Comparison of ENCODE assay signal across 18 cellular contexts in the genomic region with DNA sequence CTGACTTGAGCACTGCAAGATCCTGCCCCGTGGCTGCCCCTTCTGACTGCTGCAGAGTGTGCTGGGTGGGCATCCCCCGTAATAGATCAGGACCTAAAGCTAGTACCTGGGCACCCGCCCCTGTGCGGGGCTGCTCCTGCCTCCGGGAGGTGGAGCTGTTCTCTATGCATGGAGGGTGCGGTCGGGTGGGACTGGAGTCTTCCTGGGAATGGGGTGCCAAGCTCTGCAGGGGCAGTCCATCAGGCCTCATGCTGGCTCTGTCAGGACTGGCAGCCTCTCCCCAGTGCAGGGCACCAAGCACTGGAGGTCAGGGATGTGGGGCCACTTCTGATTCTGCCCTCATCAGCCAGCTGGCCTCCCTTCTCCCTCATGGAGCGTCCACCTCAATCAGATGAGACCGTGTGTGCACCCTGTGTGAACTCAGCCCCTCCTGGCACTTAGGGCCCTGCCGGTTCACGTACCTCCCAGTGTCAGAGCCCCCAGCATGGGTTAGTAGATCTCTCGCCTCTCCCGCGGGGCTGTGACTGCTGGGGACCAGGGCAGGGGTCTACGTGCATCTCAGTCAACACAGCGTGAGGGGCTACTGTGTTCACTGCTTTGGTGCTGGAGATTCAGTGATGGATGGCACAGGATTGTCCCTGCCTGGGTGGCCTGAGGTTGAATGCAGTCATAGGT. TPM values are rescaled to one million over a fixed set of nuclear protein-coding genes. Genes with fewer than 3 reads are reported as not detected.
DNase-seq lines count a peak whose midpoint lies in the region; ATAC-seq, FAIRE-seq and TF ChIP-seq lines count a peak whose summit lies in the region.
"Had no signal": no experiment of that assay in that cellular context is flagged by ENCODE, and none has a peak within 500 bp of the region (broad histone marks: within the 10 kb centered on the region; RNA-seq: fewer than 3 reads in every experiment).

No MANE protein-coding gene starts in this region.

- H3K9me3 Mint-ChIP-seq in neural progenitor cell: no peaks in the 10 kb centered on the region

- H3K4me1 Mint-ChIP-seq in neural progenitor cell: peaks cover 38% of the 10 kb centered on the region

- peak overlapping the region; percentile 39 for H3K4me3 Mint-ChIP-seq in neural progenitor cell

- H3K9ac ChIP-seq in neural progenitor cell: no peak overlapping the region

- no peak overlapping the region for H3K4me3 ChIP-seq in bronchial epithelial cell (ENCODE audit: low read depth, low read length)
- no peak overlapping the region for H3K4me3 ChIP-seq in neural progenitor cell
- no peak overlapping the region for H3K4me3 ChIP-seq in upper lobe of left lung
- no peak overlapping the region for H3K4me3 ChIP-seq in mucosa of descending colon

- peak; percentile 11 to 42 for ATAC-seq in upper lobe of left lung (ENCODE audit: low FRiP score in 2 of 2)
- no peak for ATAC-seq in HG03354 (IDR thresholded peaks at IDR 0.05; ENCODE audit: poor library complexity, severe bottlenecking, unreplicated experiment)
- ATAC-seq in HG03565 (IDR thresholded peaks at IDR 0.05; ENCODE audit: unreplicated experiment): no peak
- no peak for ATAC-seq in mucosa of descending colon
- ATAC-seq: HCT116 had no signal

- no peak for TF ChIP-seq POLR2A in upper lobe of left lung (IDR thresholded peaks at IDR 0.05)

- DNase-seq in activated effector memory CD4-positive, alpha-beta T cell treated with anti-CD3 and anti-CD28 coated beads, Interleukin-2, amount 50 U/mL, for 16 hours: peak; percentile 56
- DNase-seq in activated effector memory CD4-positive, alpha-beta T cell treated with Interleukin-2 at 50 U/mL for 16 hours: no peak
- DNase-seq in bronchial epithelial cell (ENCODE audit: low read depth) (no peak), neural progenitor cell (ENCODE audit: low spot score) (no peak), upper lobe of left lung (peak in 1 of 2 donors; percentile 33), mucosa of descending colon (no peak)
- DNase-seq: 8988T, C1 segment of cervical spinal cord, DMS79 treated with DMSO at 0.1 percent for 48 hours, NCI-H1092, NCI-H1694 treated with DMSO at 0.1 percent for 48 hours, NCI-H2107, NCI-H2227 treated with DMSO at 0.1 percent for 48 hours had no signal

- 80 to 87% methylated on average over 10 to 16 of the region's 16 CpGs for WGBS in upper lobe of left lung, 2 donors

- no peaks in the 10 kb centered on the region for H3K79me2 ChIP-seq in neural progenitor cell (ENCODE audit: low read depth)

- no peak overlapping the region for H3K4me2 ChIP-seq in neural progenitor cell

- no peaks in the 10 kb centered on the region for H3K36me3 Mint-ChIP-seq in neural progenitor cell

- H3K27ac ChIP-seq in neural progenitor cell: no peak overlapping the region
- H3K27ac ChIP-seq in upper lobe of left lung: no peak overlapping the region

- peaks cover 4% of the 10 kb centered on the region for H3K27me3 ChIP-seq in bronchial epithelial cell (ENCODE audit: control insufficient read depth, insufficient read depth, low read length)
- no peaks in the 10 kb centered on the region for H3K27me3 ChIP-seq in neural progenitor cell
- H3K27me3 ChIP-seq in upper lobe of left lung: no peaks in the 10 kb centered on the region

- no peaks in the 10 kb centered on the region for H3F3A ChIP-seq in neural progenitor cell (ENCODE audit: low read depth)

- TF ChIP-seq CTCF in bronchial epithelial cell (IDR thresholded peaks at IDR 0.05; ENCODE audit: insufficient read depth, low read length, severe bottlenecking) (no peak), neural progenitor cell (IDR thresholded peaks at IDR 0.05) (no peak), upper lobe of left lung (IDR thresholded peaks at IDR 0.05) (no peak), mucosa of descending colon (IDR thresholded peaks at IDR 0.05) (no peak)

- peak; percentile 75 for FAIRE-seq in bronchial epithelial cell (lab: Jason Lieb, UNC)

- H4K20me1 ChIP-seq in neural progenitor cell (ENCODE audit: low read depth): no peaks in the 10 kb centered on the region

- H3K36me3 ChIP-seq in bronchial epithelial cell (ENCODE audit: control insufficient read depth, insufficient read depth, low read length) (no peaks in the 10 kb centered on the region), neural progenitor cell (no peaks in the 10 kb centered on the region), upper lobe of left lung (no peaks in the 10 kb centered on the region), mucosa of descending colon (ENCODE audit: low read depth) (no peaks in the 10 kb centered on the region)

- H3K4me1 ChIP-seq in neural progenitor cell (peaks cover 11% of the 10 kb centered on the region), upper lobe of left lung (no peaks in the 10 kb centered on the region), mucosa of descending colon (ENCODE audit: low read depth) (no peaks in the 10 kb centered on the region)

- peaks cover 29% of the 10 kb centered on the region for H3K27me3 Mint-ChIP-seq in neural progenitor cell (ENCODE audit: insufficient read depth, low read depth)

- TF ChIP-seq EP300 in upper lobe of left lung (IDR thresholded peaks at IDR 0.05): no peak

- H2AFZ ChIP-seq in neural progenitor cell (replicated peaks): no peak overlapping the region

- no peaks in the 10 kb centered on the region for H3K9me3 ChIP-seq in neural progenitor cell (ENCODE audit: low read depth)
- no peaks in the 10 kb centered on the region for H3K9me3 ChIP-seq in upper lobe of left lung
- no peaks in the 10 kb centered on the region for H3K9me3 ChIP-seq in mucosa of descending colon

- intact Hi-C loops in mucosa of descending colon (cut with DNase I, micrococcal nuclease): no loop called here

- H3K27ac Mint-ChIP-seq in neural progenitor cell: no peak overlapping the region

RNA-seq across cellular contexts. Expression of a gene that starts 30.7 kb away (rescaled TPM):
- not detected in 2 replicates for total RNA-seq in bronchial epithelial cell
- total RNA-seq in neural progenitor cell (ENCODE audit: low replicate concordance): 2.0 and 4.5 TPM in 2 replicates
- not detected for total RNA-seq in upper lobe of left lung
- total RNA-seq in mucosa of descending colon: under 1 TPM in 1 of 3 donors, not detected in 2; 0.17 TPM
- total RNA-seq: G401, MCF 10A had no signal

Comparison
In these comparisons a context has a peak if more than half of its experiments do, and no peak if none do; other contexts are left out.
1. ATAC-seq: peak in upper lobe of left lung (2 of 2); none in HG03354 (single experiment), HG03565 (single experiment) and mucosa of descending colon (single experiment).